ENCODE assay signal across 1 cellular context in genomic region chr11:64888761-64889511, GRCh38.
TF ChIP-seq lines count a peak whose summit lies in the region.

No MANE protein-coding gene starts in this region.

TF ChIP-seq in K562, 482 proteins besides CTCF, POLR2A, EP300 and RAD21 (continues in another document):
- TF ChIP-seq ZNF41 (CRISPR knock-in tag; conservative IDR thresholded peaks at IDR 0.05) (no peak), ZBTB9 (CRISPR knock-in tag; IDR thresholded peaks at IDR 0.05) (no peak; the same call in 1 of the 2 replicates), HINFP (tag; conservative IDR thresholded peaks at IDR 0.05; ENCODE audit: low read depth) (no peak), XRCC5 (IDR thresholded peaks at IDR 0.05; ENCODE audit: low read depth, low read length) (no peak), SMARCC2 (IDR thresholded peaks at IDR 0.05; ENCODE audit: low read depth) (peak; percentile 98), ESRRB (CRISPR knock-in tag; IDR thresholded peaks at IDR 0.05; ENCODE audit: borderline replicate concordance) (no peak), CBFA2T2 (conservative IDR thresholded peaks at IDR 0.05) (peak; percentile 98), CUX1 (CRISPR knock-in tag; IDR thresholded peaks at IDR 0.05) (no peak), ZNF583 (CRISPR knock-in tag; IDR thresholded peaks at IDR 0.05) (no peak; the same call in 1 of the 2 replicates), KDM5B (IDR thresholded peaks at IDR 0.05; ENCODE audit: insufficient replicate concordance, low read depth, low read length) (no peak), SRSF3 (IDR thresholded peaks at IDR 0.05; ENCODE audit: insufficient read depth, low read length) (no peak), RFX5 (IDR thresholded peaks at IDR 0.05; ENCODE audit: low read depth, low read length) (no peak), RBM22 (IDR thresholded peaks at IDR 0.05; ENCODE audit: low read depth, low read length, poor library complexity, severe bottlenecking) (no peak), PHF8 (IDR thresholded peaks at IDR 0.05; ENCODE audit: borderline replicate concordance, low read length) (no peak), GTF2E2 (tag; IDR thresholded peaks at IDR 0.05) (no peak), CGGBP1 (CRISPR knock-in tag; IDR thresholded peaks at IDR 0.05) (no peak), MIER1 (IDR thresholded peaks at IDR 0.05; ENCODE audit: low read depth) (no peak), NFE2L1 (tag; IDR thresholded peaks at IDR 0.05; ENCODE audit: borderline replicate concordance, low read depth) (no peak), NCOA4 (IDR thresholded peaks at IDR 0.05; ENCODE audit: partially characterized antibody) (no peak), ZNF318 (IDR thresholded peaks at IDR 0.05; ENCODE audit: borderline replicate concordance in 1 of 2, low read depth in 1 of 2) (no peak), JUND (IDR thresholded peaks at IDR 0.05; ENCODE audit: borderline replicate concordance, low read depth, low read length) (peak; percentile 92), JUND (tag; IDR thresholded peaks at IDR 0.05; ENCODE audit: borderline replicate concordance, low read depth, low read length) (peak; percentile 89; the same call in 2 of the 3 replicates), TAF9B (IDR thresholded peaks at IDR 0.05; ENCODE audit: partially characterized antibody) (no peak), ZBTB17 (CRISPR knock-in tag; IDR thresholded peaks at IDR 0.05) (peak; percentile 77; the same call in 1 of the 2 replicates), CEBPZ (IDR thresholded peaks at IDR 0.05; ENCODE audit: borderline replicate concordance, low read depth, low read length) (no peak), ZNF134 (CRISPR knock-in tag; conservative IDR thresholded peaks at IDR 0.05) (no peak), TEAD4 (IDR thresholded peaks at IDR 0.05; ENCODE audit: low read length) (peak; percentile 97), TEAD4 (CRISPR knock-in tag; IDR thresholded peaks at IDR 0.05; ENCODE audit: borderline replicate concordance) (no peak), BCLAF1 (IDR thresholded peaks at IDR 0.05; ENCODE audit: borderline replicate concordance in 1 of 2, control insufficient read depth in 1 of 2, low read depth in 2 of 2, low read length in 1 of 2) (no peak), ZNF57 (CRISPR knock-in tag; IDR thresholded peaks at IDR 0.05) (no peak)
